Comparison of ENCODE assay signal across 8 cellular contexts in the genomic region with DNA sequence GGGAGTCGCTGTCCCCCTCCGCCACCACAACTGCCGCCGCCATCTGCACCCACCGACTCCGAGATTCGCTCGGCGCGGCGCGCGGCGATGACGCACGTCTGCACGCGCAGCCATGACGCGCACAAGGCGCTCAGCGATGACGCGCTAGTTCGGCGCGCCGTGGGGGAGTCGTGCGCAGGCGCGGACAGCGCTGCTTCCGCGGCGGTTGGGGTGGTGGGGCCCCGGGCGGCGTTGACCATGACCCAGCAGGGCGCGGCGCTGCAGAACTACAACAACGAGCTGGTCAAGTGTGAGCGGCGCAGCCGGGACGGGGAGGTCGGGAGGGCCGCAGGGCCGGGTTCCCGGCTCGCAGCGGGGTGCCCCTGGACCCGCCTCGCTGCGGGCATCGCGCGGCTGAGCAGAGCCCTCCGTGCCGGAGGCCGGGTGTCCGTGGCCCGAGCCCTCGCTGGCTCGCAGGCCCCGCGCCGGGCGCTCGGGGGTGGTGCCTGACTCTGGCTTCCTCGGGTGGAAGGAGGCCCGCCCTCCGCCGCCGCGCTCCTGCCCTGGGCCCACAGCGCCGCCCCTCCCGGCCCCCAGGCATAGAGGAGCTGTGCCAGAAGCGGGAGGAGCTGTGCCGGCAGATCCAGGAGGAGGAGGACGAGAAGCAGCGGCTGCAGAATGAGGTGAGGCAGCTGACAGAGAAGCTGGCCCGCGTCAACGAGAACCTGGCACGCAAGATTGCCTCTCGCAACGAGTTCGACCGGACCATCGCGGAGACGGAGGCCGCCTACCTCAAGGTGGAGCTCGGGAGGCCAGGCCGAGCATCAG.
DNase-seq lines count a peak whose midpoint lies in the region; TF ChIP-seq lines count a peak whose summit lies in the region.

A gene with protein sequence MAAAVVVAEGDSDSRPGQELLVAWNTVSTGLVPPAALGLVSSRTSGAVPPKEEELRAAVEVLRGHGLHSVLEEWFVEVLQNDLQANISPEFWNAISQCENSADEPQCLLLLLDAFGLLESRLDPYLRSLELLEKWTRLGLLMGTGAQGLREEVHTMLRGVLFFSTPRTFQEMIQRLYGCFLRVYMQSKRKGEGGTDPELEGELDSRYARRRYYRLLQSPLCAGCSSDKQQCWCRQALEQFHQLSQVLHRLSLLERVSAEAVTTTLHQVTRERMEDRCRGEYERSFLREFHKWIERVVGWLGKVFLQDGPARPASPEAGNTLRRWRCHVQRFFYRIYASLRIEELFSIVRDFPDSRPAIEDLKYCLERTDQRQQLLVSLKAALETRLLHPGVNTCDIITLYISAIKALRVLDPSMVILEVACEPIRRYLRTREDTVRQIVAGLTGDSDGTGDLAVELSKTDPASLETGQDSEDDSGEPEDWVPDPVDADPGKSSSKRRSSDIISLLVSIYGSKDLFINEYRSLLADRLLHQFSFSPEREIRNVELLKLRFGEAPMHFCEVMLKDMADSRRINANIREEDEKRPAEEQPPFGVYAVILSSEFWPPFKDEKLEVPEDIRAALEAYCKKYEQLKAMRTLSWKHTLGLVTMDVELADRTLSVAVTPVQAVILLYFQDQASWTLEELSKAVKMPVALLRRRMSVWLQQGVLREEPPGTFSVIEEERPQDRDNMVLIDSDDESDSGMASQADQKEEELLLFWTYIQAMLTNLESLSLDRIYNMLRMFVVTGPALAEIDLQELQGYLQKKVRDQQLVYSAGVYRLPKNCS (minus strand): TSS at position 71 of the 807 bp plus-strand sequence. CDS start 28 bp downstream, at position 43.
A gene with protein sequence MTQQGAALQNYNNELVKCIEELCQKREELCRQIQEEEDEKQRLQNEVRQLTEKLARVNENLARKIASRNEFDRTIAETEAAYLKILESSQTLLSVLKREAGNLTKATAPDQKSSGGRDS (plus strand): TSS at position 187 of the 807 bp plus-strand sequence. CDS start 51 bp downstream, at position 238.

- H3K9me3 ChIP-seq in neuron (ENCODE audit: low read length) (no peaks in the 10 kb centered on the region), subcutaneous abdominal adipose tissue (ENCODE audit: control insufficient read depth in 5 of 5, low read length in 5 of 5) (no peaks in the 10 kb centered on the region)

- H3K4me3 ChIP-seq in LNCaP clone FGC (ENCODE audit: low read depth, low read length) = peak within 1 kb of the TSS; percentile 100
- H3K4me3 ChIP-seq in foreskin fibroblast (ENCODE audit: low read depth in 1 of 2, low read length in 2 of 2) = peak within 1 kb of the TSS; percentile 98 to 99
- H3K4me3 ChIP-seq in neuron (ENCODE audit: low read length) = peak within 1 kb of the TSS; percentile 96
- peak within 1 kb of the TSS; percentile 90 to 99 (median 95) for H3K4me3 ChIP-seq in subcutaneous abdominal adipose tissue (ENCODE audit: low read depth in 1 of 5, low read length in 5 of 5)

- peaks cover 32% of the 10 kb centered on the region for H3K36me3 ChIP-seq in neuron (ENCODE audit: insufficient read depth, low read length)
- peaks cover 0 to 55% (median 51%) of the 10 kb centered on the region in 5 donors for H3K36me3 ChIP-seq in subcutaneous abdominal adipose tissue (ENCODE audit: control insufficient read depth in 5 of 5, insufficient read depth in 5 of 5, low read length in 5 of 5)

- TF ChIP-seq CTCF in LNCaP clone FGC (IDR thresholded peaks at IDR 0.05; ENCODE audit: control insufficient read depth, extremely low read depth, insufficient read depth) = peak; percentile 47
- TF ChIP-seq CTCF in foreskin fibroblast (IDR thresholded peaks at IDR 0.05; ENCODE audit: low read depth, low read length) = peak; percentile 45

- peak within 1 kb of the TSS; percentile 91 for H3K27ac ChIP-seq in subcutaneous abdominal adipose tissue (ENCODE audit: low read depth, low read length)

- no peak within 1 kb of the TSS for H2AFZ ChIP-seq in neuron (ENCODE audit: low read depth, low read length)

- H3K27me3 ChIP-seq in neuron (ENCODE audit: insufficient read depth, low read length) (no peaks in the 10 kb centered on the region), subcutaneous abdominal adipose tissue (ENCODE audit: control insufficient read depth in 5 of 5, insufficient read depth in 4 of 5, low read length in 5 of 5) (no peaks in the 10 kb centered on the region)

- peaks cover 31% of the 10 kb centered on the region for H3K4me1 ChIP-seq in neuron (ENCODE audit: insufficient read depth, low read length)
- H3K4me1 ChIP-seq in subcutaneous abdominal adipose tissue (ENCODE audit: control insufficient read depth in 5 of 5, insufficient read depth in 5 of 5, low read length in 5 of 5) = peaks cover 9 to 54% (median 40%) of the 10 kb centered on the region in 5 donors

- peak within 1 kb of the TSS; percentile 68 to 95 (median 91) for H3K9ac ChIP-seq in subcutaneous abdominal adipose tissue (ENCODE audit: low read length in 5 of 5)

- DNase-seq in ELR (ENCODE audit: low read depth) = peak; percentile 95
- DNase-seq in GOT3 (lab: John Stamatoyannopoulos, UW) = peak; percentile 81
- peak; percentile 86 for DNase-seq in LNCaP clone FGC (ENCODE audit: low read depth)
- peak; percentile 26 for DNase-seq in SHP77 treated with DMSO at 0.1 percent for 48 hours (lab: John Stamatoyannopoulos, UW)
- DNase-seq in activated gamma-delta T cell (lab: John Stamatoyannopoulos, UW) = peak; percentile 92
- peak; percentile 95 to 98 for DNase-seq in foreskin fibroblast

Comparison
In these comparisons a context has a peak if more than half of its experiments do, and no peak if none do; other contexts are left out.
1. Peak in every context shown above with its lines: DNase-seq, H3K4me3 ChIP-seq and H3K27ac ChIP-seq.
2. DNase-seq: peak in every context shown above with its lines; median percentile 96 in foreskin fibroblast; 95 in ELR; 92 in activated gamma-delta T cell; 86 in LNCaP clone FGC; 81 in GOT3; 26 in SHP77 treated with DMSO at 0.1 percent for 48 hours.